ENCODE assay signal across 10 cellular contexts in the genomic region with DNA sequence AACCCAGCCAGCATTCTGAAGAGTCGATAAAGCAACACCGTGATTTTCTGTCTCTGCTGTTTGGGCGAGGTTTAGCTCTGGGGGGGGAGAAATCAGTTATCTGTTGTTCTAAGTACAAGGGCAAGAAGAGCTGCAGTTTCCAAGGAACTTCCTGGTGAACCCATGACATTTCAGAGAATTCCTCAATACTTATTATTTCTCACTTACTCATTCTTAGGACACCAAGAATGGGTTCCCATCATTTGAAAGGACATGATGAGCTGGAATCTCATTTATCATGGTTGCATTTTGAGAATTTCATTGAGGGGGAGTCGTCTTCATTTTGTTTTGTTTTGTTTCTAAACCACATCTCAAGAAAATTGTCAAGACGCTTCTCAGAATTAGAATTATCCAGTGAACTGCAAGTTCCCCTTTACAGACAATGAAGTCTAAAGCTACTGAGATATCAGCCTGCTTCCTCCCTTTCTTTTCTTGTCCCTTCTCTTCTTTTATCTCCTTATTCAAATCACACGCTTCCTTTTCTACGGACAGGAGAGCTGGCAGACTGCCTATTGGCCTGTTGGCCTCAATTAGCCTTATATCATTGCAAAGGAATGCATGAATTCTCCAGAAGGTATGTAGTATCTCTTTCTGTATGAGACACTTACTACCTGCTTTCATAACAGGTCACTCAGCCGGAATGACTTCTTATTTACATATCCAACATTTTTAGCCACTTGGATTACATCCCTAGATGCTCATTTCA. TPM values are rescaled to one million over a fixed set of nuclear protein-coding genes. Genes with fewer than 3 reads are reported as not detected.
DNase-seq lines count a peak whose midpoint lies in the region; ATAC-seq and TF ChIP-seq lines count a peak whose summit lies in the region.
"Had no signal": no experiment of that assay in that cellular context is flagged by ENCODE, and none has a peak within 500 bp of the region (broad histone marks: within the 10 kb centered on the region; RNA-seq: fewer than 3 reads in every experiment).

No MANE protein-coding gene starts in this region.

- H3K36me3 ChIP-seq in GM23338 (ENCODE audit: insufficient read depth) = no peaks in the 10 kb centered on the region; the same call in 1 of the 2 replicates

- peak; percentile 66 for DNase-seq in GM23338 (ENCODE audit: low spot score)
- peak; percentile 34 for DNase-seq in glomerular endothelial cell (ENCODE audit: extremely low read depth, low read depth, low spot score)
- DNase-seq in progenitor cell of endocrine pancreas (ENCODE audit: low spot score, unreplicated experiment) = no peak
- DNase-seq in GM13976 (ENCODE audit: low spot score) = no peak
- no peak for DNase-seq in NCI-H1105 treated with DMSO at 0.1 percent for 48 hours (lab: John Stamatoyannopoulos, UW)
- no peak for DNase-seq in NCI-H774 (lab: John Stamatoyannopoulos, UW)
- DNase-seq: activated B cell treated with CpG ODN at 0.5 μM for 24 hours, KG1 had no signal

- peaks cover 99% of the 10 kb centered on the region for H3K79me2 ChIP-seq in GM23338 (replicated peaks; ENCODE audit: insufficient read depth)

- no peak overlapping the region for H3K4me3 ChIP-seq in GM23338

- TF ChIP-seq CTCF in GM23338 (conservative IDR thresholded peaks at IDR 0.05; ENCODE audit: low read depth in 2 of 2) (no peak), progenitor cell of endocrine pancreas (IDR thresholded peaks at IDR 0.05; ENCODE audit: unreplicated experiment) (no peak), GM13976 (IDR thresholded peaks at IDR 0.05; ENCODE audit: borderline replicate concordance, control extremely low read depth, extremely low read depth, insufficient read depth, missing control alignments) (no peak)

- H3K36me3 Mint-ChIP-seq in GM23338 (ENCODE audit: low read depth) = peaks cover 55% of the 10 kb centered on the region
- H3K36me3 Mint-ChIP-seq in progenitor cell of endocrine pancreas (ENCODE audit: insufficient read depth) = peaks cover 31% of the 10 kb centered on the region

- H3K27me3 Mint-ChIP-seq in GM23338 (ENCODE audit: insufficient read depth, low read depth, poor library complexity) (peaks cover 4% of the 10 kb centered on the region), progenitor cell of endocrine pancreas (no peaks in the 10 kb centered on the region)
- H3K27me3 Mint-ChIP-seq: activated B cell treated with CpG ODN at 0.5 μM for 24 hours had no signal

- no peaks in the 10 kb centered on the region for H3K9me3 Mint-ChIP-seq in GM23338
- peaks cover 9% of the 10 kb centered on the region for H3K9me3 Mint-ChIP-seq in progenitor cell of endocrine pancreas (ENCODE audit: low read depth)
- H3K9me3 Mint-ChIP-seq: activated B cell treated with CpG ODN at 0.5 μM for 24 hours had no signal

- H3K4me1 Mint-ChIP-seq in GM23338 = peaks cover 70% of the 10 kb centered on the region
- peaks cover 38% of the 10 kb centered on the region for H3K4me1 Mint-ChIP-seq in progenitor cell of endocrine pancreas (ENCODE audit: low read depth)
- H3K4me1 Mint-ChIP-seq: activated B cell treated with CpG ODN at 0.5 μM for 24 hours had no signal

- peak overlapping the region; percentile 43 for H3K27ac Mint-ChIP-seq in GM23338
- H3K27ac Mint-ChIP-seq in progenitor cell of endocrine pancreas = peak overlapping the region; percentile 70
- H3K27ac Mint-ChIP-seq: activated B cell treated with CpG ODN at 0.5 μM for 24 hours had no signal

- peak; percentile 43 for ATAC-seq in GM23338
- peak; percentile 84 for ATAC-seq in SK-N-SH treated with all-trans-retinoic acid at 6 μM for 48 hours
- ATAC-seq in activated CD4-positive, CD25-positive, alpha-beta regulatory T cell treated with anti-CD3 and anti-CD28 coated beads, Interleukin-2, amount 50 U/mL, for 24 hours = no peak

- peak overlapping the region; percentile 51 for H3K4me2 ChIP-seq in GM23338

- H3K27me3 ChIP-seq in GM23338 (ENCODE audit: insufficient read depth) = no peaks in the 10 kb centered on the region

- no peak overlapping the region; the same call in 2 of the 3 replicates for H3K4me3 Mint-ChIP-seq in GM23338
- H3K4me3 Mint-ChIP-seq in progenitor cell of endocrine pancreas (ENCODE audit: low read depth) = no peak overlapping the region
- H3K4me3 Mint-ChIP-seq: activated B cell treated with CpG ODN at 0.5 μM for 24 hours had no signal

- H3F3A ChIP-seq in GM23338 (replicated peaks; ENCODE audit: low read depth) = no peaks in the 10 kb centered on the region

- in situ Hi-C loops in GM13976 (cut with MboI; ENCODE audit: low sequenced_read_pairs, unreplicated experiment) = no loop called here

- H3K9me2 ChIP-seq in GM23338 (ENCODE audit: insufficient read depth) = no peaks in the 10 kb centered on the region

- no peak overlapping the region for H2AFZ ChIP-seq in GM23338

- peaks cover 70% of the 10 kb centered on the region for H3K4me1 ChIP-seq in GM23338 (ENCODE audit: insufficient read depth)

- peak overlapping the region; percentile 58 for H3K27ac ChIP-seq in GM23338 (ENCODE audit: low read depth)

- H4K20me1 ChIP-seq in GM23338 (replicated peaks; ENCODE audit: insufficient read depth) = peaks cover 11% of the 10 kb centered on the region

TF ChIP-seq in GM23338, 12 proteins besides CTCF, POLR2A, EP300 and RAD21 (continues in another document):
- TF ChIP-seq, protein P1, sequence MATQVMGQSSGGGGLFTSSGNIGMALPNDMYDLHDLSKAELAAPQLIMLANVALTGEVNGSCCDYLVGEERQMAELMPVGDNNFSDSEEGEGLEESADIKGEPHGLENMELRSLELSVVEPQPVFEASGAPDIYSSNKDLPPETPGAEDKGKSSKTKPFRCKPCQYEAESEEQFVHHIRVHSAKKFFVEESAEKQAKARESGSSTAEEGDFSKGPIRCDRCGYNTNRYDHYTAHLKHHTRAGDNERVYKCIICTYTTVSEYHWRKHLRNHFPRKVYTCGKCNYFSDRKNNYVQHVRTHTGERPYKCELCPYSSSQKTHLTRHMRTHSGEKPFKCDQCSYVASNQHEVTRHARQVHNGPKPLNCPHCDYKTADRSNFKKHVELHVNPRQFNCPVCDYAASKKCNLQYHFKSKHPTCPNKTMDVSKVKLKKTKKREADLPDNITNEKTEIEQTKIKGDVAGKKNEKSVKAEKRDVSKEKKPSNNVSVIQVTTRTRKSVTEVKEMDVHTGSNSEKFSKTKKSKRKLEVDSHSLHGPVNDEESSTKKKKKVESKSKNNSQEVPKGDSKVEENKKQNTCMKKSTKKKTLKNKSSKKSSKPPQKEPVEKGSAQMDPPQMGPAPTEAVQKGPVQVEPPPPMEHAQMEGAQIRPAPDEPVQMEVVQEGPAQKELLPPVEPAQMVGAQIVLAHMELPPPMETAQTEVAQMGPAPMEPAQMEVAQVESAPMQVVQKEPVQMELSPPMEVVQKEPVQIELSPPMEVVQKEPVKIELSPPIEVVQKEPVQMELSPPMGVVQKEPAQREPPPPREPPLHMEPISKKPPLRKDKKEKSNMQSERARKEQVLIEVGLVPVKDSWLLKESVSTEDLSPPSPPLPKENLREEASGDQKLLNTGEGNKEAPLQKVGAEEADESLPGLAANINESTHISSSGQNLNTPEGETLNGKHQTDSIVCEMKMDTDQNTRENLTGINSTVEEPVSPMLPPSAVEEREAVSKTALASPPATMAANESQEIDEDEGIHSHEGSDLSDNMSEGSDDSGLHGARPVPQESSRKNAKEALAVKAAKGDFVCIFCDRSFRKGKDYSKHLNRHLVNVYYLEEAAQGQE (IDR thresholded peaks at IDR 0.05; ENCODE audit: unreplicated experiment) = no peak
- TF ChIP-seq STAT1 (IDR thresholded peaks at IDR 0.05; ENCODE audit: unreplicated experiment) = no peak
- TF ChIP-seq ZNF331 (CRISPR knock-in tag; IDR thresholded peaks at IDR 0.05; ENCODE audit: low read depth) = no peak
- no peak for TF ChIP-seq JUNB (IDR thresholded peaks at IDR 0.05; ENCODE audit: unreplicated experiment)
- no peak for TF ChIP-seq ZNF114 (CRISPR knock-in tag; IDR thresholded peaks at IDR 0.05)
- no peak for TF ChIP-seq EZH2phosphoT487 (IDR thresholded peaks at IDR 0.05; ENCODE audit: unreplicated experiment)

TF ChIP-seq in SK-N-SH treated with all-trans-retinoic acid at 6 μM for 48 hours, 23 proteins besides CTCF, POLR2A, EP300 and RAD21:
- TF ChIP-seq PPARA (CRISPR knock-in tag; IDR thresholded peaks at IDR 0.05; ENCODE audit: borderline replicate concordance) = no peak
- peak; percentile 95 for TF ChIP-seq CREB5 (CRISPR knock-in tag; IDR thresholded peaks at IDR 0.05; ENCODE audit: low read depth)
- peak; percentile 55 for TF ChIP-seq CSDC2 (CRISPR knock-in tag; IDR thresholded peaks at IDR 0.05)
- TF ChIP-seq ARNTL (CRISPR knock-in tag; IDR thresholded peaks at IDR 0.05; ENCODE audit: borderline replicate concordance, low read depth) = no peak
- peak; percentile 76 for TF ChIP-seq ISL1 (CRISPR knock-in tag; IDR thresholded peaks at IDR 0.05)
- TF ChIP-seq SNAI2 (CRISPR knock-in tag; IDR thresholded peaks at IDR 0.05) = peak; percentile 8; the same call in 1 of the 2 replicates

RNA-seq across cellular contexts. Expression of gene ZNF462, which starts 53.7 kb away (rescaled TPM):
- total RNA-seq in GM23338 (2014; rRNA removed; shearing (Covaris generic)) = 87.8 and 101 TPM in 2 replicates
- 31.1 and 40.0 TPM in 2 replicates for polyA plus RNA-seq in GM23338 (2016; fragmentation: Nextera tagmentation; extraction: Ambion mirVana)
- total RNA-seq in glomerular endothelial cell (10.4 and 13.7 TPM in 2 replicates), progenitor cell of endocrine pancreas (102 and 103 TPM in 2 replicates)
- total RNA-seq: activated B cell treated with CpG ODN at 0.5 μM for 24 hours had no signal

Comparison
In these comparisons a context has a peak if more than half of its experiments do, and no peak if none do; other contexts are left out.
1. ATAC-seq: peak in GM23338 (single experiment) and SK-N-SH treated with all-trans-retinoic acid at 6 μM for 48 hours (single experiment); none in activated CD4-positive, CD25-positive, alpha-beta regulatory T cell treated with anti-CD3 and anti-CD28 coated beads, Interleukin-2, amount 50 U/mL, for 24 hours (0 of 2).
2. DNase-seq: peak in GM23338 (single experiment) and glomerular endothelial cell (single experiment); none in progenitor cell of endocrine pancreas (single experiment), GM13976 (single experiment), NCI-H1105 treated with DMSO at 0.1 percent for 48 hours (single experiment) and NCI-H774 (single experiment).